In genomic region chr14:88009486-88009885, GRCh38 we compare ENCODE assay signal across 21 cellular contexts. TPM values are rescaled to one million over a fixed set of nuclear protein-coding genes. Genes with fewer than 3 reads are reported as not detected.
DNase-seq lines count a peak whose midpoint lies in the region; ATAC-seq lines count a peak whose summit lies in the region.
"Had no signal": no experiment of that assay in that cellular context is flagged by ENCODE, and none has a peak within 500 bp of the region (broad histone marks: within the 10 kb centered on the region; RNA-seq: fewer than 3 reads in every experiment).

No MANE protein-coding gene starts in this region.

- POLR2A ChIA-PET in activated CD8-positive, alpha-beta T cell treated with anti-CD3 and anti-CD28 coated beads, Interleukin-2, amount 10 ng/mL, durations not matched to agents 7 days and 5 days (lab: Charles Lee), result interaction anchor here (0.9 to 1.6 kb wide), 4 partner anchors 14 to 20 kb away, joined by 3 to 7 read pairs (median 3); partner anchors contain the start of gene GALC

- H3K4me1 Mint-ChIP-seq in stimulated activated naive CD8-positive, alpha-beta T cell treated with anti-CD3 and anti-CD28 coated beads, Interleukin-15, Interleukin-2, amounts not matched to agents 100 ng/mL and 50 ng/mL, for 24 hours (ENCODE audit: low read depth), result peaks cover 79% of the 10 kb centered on the region
- H3K4me1 Mint-ChIP-seq in activated CD8-positive, alpha-beta T cell treated with anti-CD3 and anti-CD28 coated beads, Interleukin-2, amount 10 ng/mL, durations not matched to agents 7 days and 5 days (ENCODE audit: low read depth), result peaks cover 59% of the 10 kb centered on the region
- peaks cover 60 to 73% (median 69%) of the 10 kb centered on the region in 3 donors for H3K4me1 Mint-ChIP-seq in naive B cell

- H3K4me3 Mint-ChIP-seq in stimulated activated naive CD8-positive, alpha-beta T cell treated with anti-CD3 and anti-CD28 coated beads, Interleukin-15, Interleukin-2, amounts not matched to agents 100 ng/mL and 50 ng/mL, for 24 hours, result peak overlapping the region; percentile 97
- H3K4me3 Mint-ChIP-seq in activated CD8-positive, alpha-beta T cell treated with anti-CD3 and anti-CD28 coated beads, Interleukin-2, amount 10 ng/mL, durations not matched to agents 7 days and 5 days, result peak overlapping the region; percentile 80
- H3K4me3 Mint-ChIP-seq in naive B cell, result peak overlapping the region in 3 of 8 donors; percentile 4 to 15 (median 14)

- H3K27me3 Mint-ChIP-seq in stimulated activated naive CD8-positive, alpha-beta T cell treated with anti-CD3 and anti-CD28 coated beads, Interleukin-15, Interleukin-2, amounts not matched to agents 100 ng/mL and 50 ng/mL, for 24 hours, result no peaks in the 10 kb centered on the region
- H3K27me3 Mint-ChIP-seq in activated CD8-positive, alpha-beta T cell treated with anti-CD3 and anti-CD28 coated beads, Interleukin-2, amount 10 ng/mL, durations not matched to agents 7 days and 5 days (ENCODE audit: low read depth), result no peaks in the 10 kb centered on the region
- no peaks in the 10 kb centered on the region for H3K27me3 Mint-ChIP-seq in naive B cell

- CTCF ChIA-PET in activated CD8-positive, alpha-beta T cell treated with anti-CD3 and anti-CD28 coated beads, Interleukin-2, amount 10 ng/mL, durations not matched to agents 7 days and 5 days (lab: Charles Lee), result interaction anchor here (1.1 to 1.6 kb wide), 6 partner anchors 9 to 63 kb away, joined by 3 to 4 read pairs (median 3); no protein-coding TSS in a partner anchor

- H3K36me3 Mint-ChIP-seq in stimulated activated naive CD8-positive, alpha-beta T cell treated with anti-CD3 and anti-CD28 coated beads, Interleukin-15, Interleukin-2, amounts not matched to agents 100 ng/mL and 50 ng/mL, for 24 hours (ENCODE audit: low read depth), result peaks cover 61% of the 10 kb centered on the region
- H3K36me3 Mint-ChIP-seq in activated CD8-positive, alpha-beta T cell treated with anti-CD3 and anti-CD28 coated beads, Interleukin-2, amount 10 ng/mL, durations not matched to agents 7 days and 5 days (ENCODE audit: low read depth), result peaks cover 74% of the 10 kb centered on the region
- peaks cover 0 to 7% of the 10 kb centered on the region in 2 donors for H3K36me3 Mint-ChIP-seq in naive B cell

- ATAC-seq in stimulated activated naive CD8-positive, alpha-beta T cell treated with anti-CD3 and anti-CD28 coated beads, Interleukin-15, Interleukin-2, amounts not matched to agents 100 U/mL and 50 U/mL, for 24 hours, result no peak
- no peak for ATAC-seq in activated CD8-positive, alpha-beta T cell treated with anti-CD3 and anti-CD28 coated beads, Interleukin-2, amount 10 ng/mL, durations not matched to agents 7 days and 5 days
- ATAC-seq in naive B cell (ENCODE audit: low read depth in 2 of 2), result no peak
- ATAC-seq in HG02588 (IDR thresholded peaks at IDR 0.05; ENCODE audit: unreplicated experiment), result no peak
- ATAC-seq: HCT116, heart left ventricle, K562 had no signal

- no peak for DNase-seq in stimulated activated naive CD8-positive, alpha-beta T cell treated with anti-CD3 and anti-CD28 coated beads, Interleukin-15, Interleukin-2, amounts not matched to agents 100 U/mL and 50 U/mL, for 24 hours
- no peak for DNase-seq in activated CD8-positive, alpha-beta T cell treated with anti-CD3 and anti-CD28 coated beads, Interleukin-2, amount 10 ng/mL, durations not matched to agents 7 days and 5 days
- DNase-seq in naive B cell, result no peak
- no peak for DNase-seq in glomerular visceral epithelial cell (ENCODE audit: extremely low spot score)
- no peak for DNase-seq in activated gamma-delta T cell (lab: John Stamatoyannopoulos, UW)
- DNase-seq: activated naive CD4-positive, alpha-beta T cell; central memory CD4-positive, alpha-beta T cell; COR-L47; DMS79 treated with DMSO at 0.1 percent for 48 hours; dorsolateral prefrontal cortex; heart left ventricle; NCI-H1694; NCI-H2171 treated with DMSO at 0.1 percent for 48 hours; NCI-H526; RPMI8226; stimulated activated CD8-positive, alpha-beta memory T cell treated with anti-CD3 and anti-CD28 coated beads, Interleukin-4, amount 100 ng/mL, for 48 hours had no signal

- no peaks in the 10 kb centered on the region for H3K9me3 Mint-ChIP-seq in stimulated activated naive CD8-positive, alpha-beta T cell treated with anti-CD3 and anti-CD28 coated beads, Interleukin-15, Interleukin-2, amounts not matched to agents 100 ng/mL and 50 ng/mL, for 24 hours
- H3K9me3 Mint-ChIP-seq in activated CD8-positive, alpha-beta T cell treated with anti-CD3 and anti-CD28 coated beads, Interleukin-2, amount 10 ng/mL, durations not matched to agents 7 days and 5 days (ENCODE audit: insufficient read depth), result no peaks in the 10 kb centered on the region
- no peaks in the 10 kb centered on the region for H3K9me3 Mint-ChIP-seq in naive B cell

- H3K27ac Mint-ChIP-seq in stimulated activated naive CD8-positive, alpha-beta T cell treated with anti-CD3 and anti-CD28 coated beads, Interleukin-15, Interleukin-2, amounts not matched to agents 100 ng/mL and 50 ng/mL, for 24 hours, result peak overlapping the region; percentile 93
- H3K27ac Mint-ChIP-seq in activated CD8-positive, alpha-beta T cell treated with anti-CD3 and anti-CD28 coated beads, Interleukin-2, amount 10 ng/mL, durations not matched to agents 7 days and 5 days, result no peak overlapping the region
- H3K27ac Mint-ChIP-seq in naive B cell, result peak overlapping the region; percentile 60 to 97 (median 84)

RNA-seq across cellular contexts. Expression of gene GPR65, which starts 4.6 kb away (rescaled TPM):
- 10 to 100 TPM; 21.9 to 22.9 TPM for total RNA-seq in activated CD8-positive, alpha-beta T cell treated with anti-CD3 and anti-CD28 coated beads, Interleukin-2, amount 10 ng/mL, durations not matched to agents 7 days and 5 days
- 10 to 100 TPM; 14.2 to 32.3 (median 18.8) TPM for polyA plus RNA-seq in naive B cell (ENCODE audit: low read depth in 6 of 6)
- polyA plus RNA-seq: neural cell had no signal

RNA-seq across cellular contexts. Expression of gene GALC, which starts 16.5 kb away (rescaled TPM):
- total RNA-seq in activated CD8-positive, alpha-beta T cell treated with anti-CD3 and anti-CD28 coated beads, Interleukin-2, amount 10 ng/mL, durations not matched to agents 7 days and 5 days, result 10 to 100 TPM; 15.6 to 17.0 TPM
- polyA plus RNA-seq in naive B cell (ENCODE audit: low read depth in 6 of 6), result 1 to 10 TPM; 3.6 to 9.4 (median 6.5) TPM
